Comparison of ENCODE assay signal across 21 cellular contexts in genomic region chr12:69905801-69906200, GRCh38.
"Had no signal": no experiment of that assay in that cellular context is flagged by ENCODE, and none has a peak within 500 bp of the region (broad histone marks: within the 10 kb centered on the region; RNA-seq: fewer than 3 reads in every experiment).

No MANE protein-coding gene starts in this region.

- H3K27me3 ChIP-seq: body of pancreas, Peyer's patch, SJSA1 had no signal

- H3K36me3 ChIP-seq: SJSA1 had no signal

- ATAC-seq: activated CD4-positive, CD25-positive, alpha-beta regulatory T cell treated with anti-CD3 and anti-CD28 coated beads, Interleukin-2, amount 50 U/mL, for 24 hours; activated CD8-positive, alpha-beta T cell treated with anti-CD3 and anti-CD28 coated beads for 36 hours; body of pancreas; SK-N-SH treated with all-trans-retinoic acid at 6 μM for 48 hours had no signal

- H3K4me1 ChIP-seq: body of pancreas, Peyer's patch, SJSA1 had no signal

- H3K4me3 ChIP-seq: body of pancreas, Peyer's patch, SJSA1 had no signal

- H3K27ac ChIP-seq: body of pancreas, Peyer's patch, RWPE1, SJSA1 had no signal

- H3K9me3 ChIP-seq: body of pancreas, Peyer's patch, SJSA1 had no signal

- DNase-seq: activated CD4-positive, alpha-beta T cell treated with anti-CD3 and anti-CD28 coated beads for 4 hours; activated CD8-positive, alpha-beta memory T cell treated with anti-CD3 and anti-CD28 coated beads, Interleukin-2, amount 50 U/mL, for 4 hours; activated CD8-positive, alpha-beta T cell treated with anti-CD3 and anti-CD28 coated beads for 36 hours; activated naive CD4-positive, alpha-beta T cell treated with anti-CD3 and anti-CD28 coated beads, Interleukin-2, amount 50 U/mL, for 16 hours; activated naive CD8-positive, alpha-beta T cell treated with anti-CD3 and anti-CD28 coated beads, Interleukin-2, amount 10 ng/mL, durations not matched to agents 7 days and 5 days; aorta; body of pancreas; Kasumi-1; NCI-H1048; NCI-H1930; NCI-H2107; NCI-H2171 treated with DMSO at 0.1 percent for 48 hours; NCI-H345; NCI-H510A; NCI-H526 treated with DMSO at 0.1 percent for 48 hours; Peyer's patch; Right ventricle myocardium superior had no signal
